ENCODE assay signal across 17 cellular contexts in the genomic region with DNA sequence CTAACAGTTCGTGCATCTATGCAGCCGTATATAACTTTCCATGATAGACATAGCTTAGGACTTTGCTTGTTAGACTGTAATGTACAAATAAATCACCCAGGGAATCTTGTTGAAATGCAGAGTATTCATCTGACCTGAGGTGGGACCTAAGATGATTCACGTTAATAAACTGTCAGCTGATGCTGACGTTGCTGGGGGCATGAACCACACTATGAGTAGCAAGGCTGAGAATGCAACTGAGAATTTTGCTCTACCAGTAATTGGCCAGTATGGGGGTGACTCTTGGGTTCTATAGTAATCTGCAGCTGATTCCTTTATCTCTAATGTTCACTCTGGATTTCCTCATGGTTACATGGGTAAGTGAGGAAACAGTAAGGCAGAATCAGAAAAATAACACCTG.
DNase-seq lines count a peak whose midpoint lies in the region; ATAC-seq, FAIRE-seq and TF ChIP-seq lines count a peak whose summit lies in the region.
"Had no signal": no experiment of that assay in that cellular context is flagged by ENCODE, and none has a peak within 500 bp of the region (broad histone marks: within the 10 kb centered on the region; RNA-seq: fewer than 3 reads in every experiment).

No MANE protein-coding gene starts in this region.

- WGBS in small intestine, 3 donors: 85 to 86% (median 85%) methylated on average over 4 of the region's 4 CpGs

- no peaks in the 10 kb centered on the region for H3K4me1 ChIP-seq in small intestine (ENCODE audit: control insufficient read depth in 2 of 2, insufficient read depth in 1 of 2, low read depth in 1 of 2, low read length in 1 of 2)

- no peak for ATAC-seq in HG03457 (IDR thresholded peaks at IDR 0.05; ENCODE audit: unreplicated experiment)
- ATAC-seq: CD8-positive, alpha-beta T cell had no signal

- H3K27ac ChIP-seq in small intestine (ENCODE audit: low read depth in 1 of 2, low read length in 1 of 2): no peak overlapping the region

- no peaks in the 10 kb centered on the region for H3K27me3 ChIP-seq in small intestine (ENCODE audit: control insufficient read depth in 2 of 2, insufficient read depth in 2 of 2, low read length in 2 of 2)

- FAIRE-seq in HTR-8/SVneo (lab: Jason Lieb, UNC) (no peak), small intestine (lab: Jason Lieb, UNC) (no peak)

- peak; percentile 46 for DNase-seq in ACHN
- DNase-seq in HTR-8/SVneo (ENCODE audit: insufficient read length, low spot score): peak; percentile 1
- peak; percentile 71 for DNase-seq in astrocyte of the spinal cord (ENCODE audit: low read depth, low spot score)
- peak; percentile 48 for DNase-seq in kidney tubule cell (ENCODE audit: low spot score)
- DNase-seq in iPS-NIHi11 (ENCODE audit: low spot score): no peak
- no peak for DNase-seq in small intestine
- no peak for DNase-seq in NCI-H2107 (lab: John Stamatoyannopoulos, UW)
- DNase-seq: activated gamma-delta T cell; amygdala; CD8-positive, alpha-beta T cell; cortex of kidney; DMS79 treated with DMSO at 0.1 percent for 48 hours; glutamatergic neuron; NCI-H2029; NCI-H510A treated with DMSO at 0.1 percent for 48 hours; stimulated activated naive B cell treated with anti-CD40 and anti-IgM and Interleukin-4, amounts not matched to agents 10 μg/mL and 1 μg/mL and 100 μg/mL, for 72 hours had no signal

- no peak overlapping the region for H3K4me3 ChIP-seq in astrocyte of the spinal cord (ENCODE audit: low read depth, low read length)
- H3K4me3 ChIP-seq in small intestine (ENCODE audit: low read depth in 1 of 2, low read length in 2 of 2): no peak overlapping the region

- no peaks in the 10 kb centered on the region for H3K36me3 ChIP-seq in small intestine (ENCODE audit: control insufficient read depth in 2 of 2, insufficient read depth in 2 of 2, low read length in 2 of 2)

- no peak for TF ChIP-seq CTCF in astrocyte of the spinal cord (IDR thresholded peaks at IDR 0.05; ENCODE audit: low read depth, low read length)

- in situ Hi-C loops in ACHN (cut with HindIII; ENCODE audit: low pct_ligation_motif_present, low pct_unique_long_range_greater_than_20kb, low sequenced_read_pairs) (no loop called here), astrocyte of the spinal cord (cut with HindIII; ENCODE audit: low sequenced_read_pairs) (no loop called here)

- no peaks in the 10 kb centered on the region for H3K9me3 ChIP-seq in small intestine (ENCODE audit: control insufficient read depth, low read depth)

Comparison
In these comparisons a context has a peak if more than half of its experiments do, and no peak if none do; other contexts are left out.
1. DNase-seq: peak in ACHN (single experiment), HTR-8/SVneo (single experiment), astrocyte of the spinal cord (single experiment) and kidney tubule cell (single experiment); none in iPS-NIHi11 (single experiment), small intestine (single experiment) and NCI-H2107 (single experiment).